13 cellular contexts compared by ENCODE assay signal in the genomic region with DNA sequence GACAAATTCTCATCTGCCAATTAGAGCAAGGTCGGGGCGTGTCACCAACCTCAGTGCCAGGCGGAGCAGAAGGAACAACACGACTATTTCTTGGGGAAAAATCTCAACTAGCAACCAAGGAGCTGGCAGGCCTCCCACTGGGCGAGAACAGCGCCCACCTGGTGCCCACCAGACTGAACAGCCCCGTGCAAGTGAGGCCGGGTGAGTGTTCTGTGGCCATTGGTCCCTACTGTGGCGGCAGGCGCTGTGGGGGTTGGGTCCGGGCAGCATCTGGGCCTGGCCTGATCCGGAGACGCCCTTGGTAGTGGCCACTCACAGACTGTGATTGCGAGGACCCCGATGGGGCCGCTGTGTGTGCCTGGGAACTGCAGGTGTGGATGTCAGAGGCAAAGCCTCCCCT. TPM values are rescaled to one million over a fixed set of nuclear protein-coding genes. Genes with fewer than 3 reads are reported as not detected.
A peak's percentile ranks its signal among the peaks of the same experiment; 100 is the strongest.
DNase-seq lines count a peak whose midpoint lies in the region; ATAC-seq and TF ChIP-seq lines count a peak whose summit lies in the region.
"Had no signal": no experiment of that assay in that cellular context is flagged by ENCODE, and none has a peak within 500 bp of the region (broad histone marks: within the 10 kb centered on the region; RNA-seq: fewer than 3 reads in every experiment).

No MANE protein-coding gene starts in this region.

- WGBS in gastroesophageal sphincter (ENCODE audit: low coverage in 1 of 2), 2 donors: no CpG with 5 or more reads among the region's 16 CpGs
- 73 to 82% (median 79%) methylated on average over 8 to 16 of the region's 16 CpGs for WGBS in spleen, 5 donors

- peak overlapping the region; percentile 67 for H3K4me3 Mint-ChIP-seq in activated CD4-positive, alpha-beta T cell treated with anti-CD3 and anti-CD28 coated beads, Interleukin-2, amount 10 ng/mL, durations not matched to agents 24 days and 14 days
- peak overlapping the region; percentile 69 for H3K4me3 Mint-ChIP-seq in activated CD4-positive, alpha-beta memory T cell treated with anti-CD3 and anti-CD28 coated beads, Interleukin-2, amount 10 ng/mL, durations not matched to agents 7 days and 5 days

- peaks cover 0 to 38% of the 10 kb centered on the region in 2 donors for H3K36me3 ChIP-seq in gastroesophageal sphincter
- peaks cover 0 to 51% (median 11%) of the 10 kb centered on the region in 6 donors for H3K36me3 ChIP-seq in spleen

- no peak for TF ChIP-seq EP300 in gastroesophageal sphincter (IDR thresholded peaks at IDR 0.05)

- H3K27ac Mint-ChIP-seq in activated CD4-positive, alpha-beta T cell treated with anti-CD3 and anti-CD28 coated beads, Interleukin-2, amount 10 ng/mL, durations not matched to agents 24 days and 14 days: peak overlapping the region; percentile 89
- peak overlapping the region; percentile 90 for H3K27ac Mint-ChIP-seq in activated CD4-positive, alpha-beta memory T cell treated with anti-CD3 and anti-CD28 coated beads, Interleukin-2, amount 10 ng/mL, durations not matched to agents 7 days and 5 days

- CTCF ChIA-PET in activated CD4-positive, alpha-beta memory T cell treated with anti-CD3 and anti-CD28 coated beads, Interleukin-2, amount 10 ng/mL, durations not matched to agents 7 days and 5 days (lab: Charles Lee): no interaction called here

- DNase-seq in activated CD4-positive, alpha-beta T cell treated with anti-CD3 and anti-CD28 coated beads, Interleukin-2, amount 10 ng/mL, durations not matched to agents 24 days and 14 days: no peak
- no peak for DNase-seq in activated CD4-positive, alpha-beta T cell treated with anti-CD3 and anti-CD28 coated beads, Interleukin-2, amount 50 U/mL, for 1 hour
- DNase-seq in activated CD4-positive, alpha-beta memory T cell treated with anti-CD3 and anti-CD28 coated beads, Interleukin-2, amount 10 ng/mL, durations not matched to agents 7 days and 5 days: no peak
- DNase-seq in spleen (no peak), NK-92 (lab: John Stamatoyannopoulos, UW; ENCODE audit: unreplicated experiment) (no peak), DMS79 (lab: John Stamatoyannopoulos, UW) (no peak), left ventricle myocardium superior (no peak)
- DNase-seq: KBM-7, NCI-H1694 treated with DMSO at 0.1 percent for 48 hours, SHP77 had no signal

- no peaks in the 10 kb centered on the region for H3K27me3 Mint-ChIP-seq in activated CD4-positive, alpha-beta T cell treated with anti-CD3 and anti-CD28 coated beads, Interleukin-2, amount 10 ng/mL, durations not matched to agents 24 days and 14 days
- no peaks in the 10 kb centered on the region for H3K27me3 Mint-ChIP-seq in activated CD4-positive, alpha-beta memory T cell treated with anti-CD3 and anti-CD28 coated beads, Interleukin-2, amount 10 ng/mL, durations not matched to agents 7 days and 5 days

- TF ChIP-seq POLR2A in gastroesophageal sphincter (IDR thresholded peaks at IDR 0.05): no peak
- TF ChIP-seq POLR2A in spleen (IDR thresholded peaks at IDR 0.05): no peak

- intact Hi-C loops in activated CD4-positive, alpha-beta T cell treated with anti-CD3 and anti-CD28 coated beads, Interleukin-2, amount 10 ng/mL, durations not matched to agents 24 days and 14 days (cut with micrococcal nuclease): no loop called here
- intact Hi-C loops in spleen (cut with DNase I; ENCODE audit: low total_unique reads): loop anchor here (10.0 kb wide), 1 partner anchor 50 kb away; a partner anchor contains a TSS
- intact Hi-C loops in left ventricle myocardium superior (cut with micrococcal nuclease): no loop called here

- H3K36me3 Mint-ChIP-seq in activated CD4-positive, alpha-beta T cell treated with anti-CD3 and anti-CD28 coated beads, Interleukin-2, amount 10 ng/mL, durations not matched to agents 24 days and 14 days (ENCODE audit: low read depth): peaks cover 15% of the 10 kb centered on the region
- H3K36me3 Mint-ChIP-seq in activated CD4-positive, alpha-beta memory T cell treated with anti-CD3 and anti-CD28 coated beads, Interleukin-2, amount 10 ng/mL, durations not matched to agents 7 days and 5 days (ENCODE audit: low read depth): peaks cover 14% of the 10 kb centered on the region

- no peaks in the 10 kb centered on the region for H3K9me3 Mint-ChIP-seq in activated CD4-positive, alpha-beta T cell treated with anti-CD3 and anti-CD28 coated beads, Interleukin-2, amount 10 ng/mL, durations not matched to agents 24 days and 14 days
- no peaks in the 10 kb centered on the region for H3K9me3 Mint-ChIP-seq in activated CD4-positive, alpha-beta memory T cell treated with anti-CD3 and anti-CD28 coated beads, Interleukin-2, amount 10 ng/mL, durations not matched to agents 7 days and 5 days

- H3K27ac ChIP-seq in gastroesophageal sphincter (peak overlapping the region in 3 of 4 donors; percentile 32 to 38 (median 33)), spleen (peak overlapping the region; percentile 74 to 90 (median 82))
- H3K27ac ChIP-seq: tibial artery had no signal

- no peaks in the 10 kb centered on the region for H3K27me3 ChIP-seq in gastroesophageal sphincter
- peaks cover 0 to 14% (median 0%) of the 10 kb centered on the region in 7 donors for H3K27me3 ChIP-seq in spleen (replicated peaks in 1 of 7)
- H3K27me3 ChIP-seq: tibial artery had no signal

- POLR2A ChIA-PET in activated CD4-positive, alpha-beta memory T cell treated with anti-CD3 and anti-CD28 coated beads, Interleukin-2, amount 10 ng/mL, durations not matched to agents 7 days and 5 days (lab: Charles Lee): interaction anchor here (0.9 to 2.8 kb wide), 8 partner anchors 11 to 193 kb away, joined by 3 to 32 read pairs (median 6); a partner anchor contains a TSS

- ATAC-seq in gastroesophageal sphincter: no peak
- ATAC-seq in left ventricle myocardium superior: no peak
- ATAC-seq: A549 had no signal

- H3K4me1 Mint-ChIP-seq in activated CD4-positive, alpha-beta T cell treated with anti-CD3 and anti-CD28 coated beads, Interleukin-2, amount 10 ng/mL, durations not matched to agents 24 days and 14 days: peaks cover 40% of the 10 kb centered on the region
- peaks cover 58% of the 10 kb centered on the region for H3K4me1 Mint-ChIP-seq in activated CD4-positive, alpha-beta memory T cell treated with anti-CD3 and anti-CD28 coated beads, Interleukin-2, amount 10 ng/mL, durations not matched to agents 7 days and 5 days

- H3K9me3 ChIP-seq in gastroesophageal sphincter (no peaks in the 10 kb centered on the region), spleen (no peaks in the 10 kb centered on the region)
- H3K9me3 ChIP-seq: A549, tibial artery had no signal

- no peak for TF ChIP-seq CTCF in gastroesophageal sphincter (IDR thresholded peaks at IDR 0.05)
- TF ChIP-seq CTCF in spleen (IDR thresholded peaks at IDR 0.05 in 8 of 11, conservative IDR thresholded peaks at IDR 0.05 in 3 of 11): no peak

- peaks cover 0 to 97% (median 63%) of the 10 kb centered on the region in 3 donors for H3K4me1 ChIP-seq in gastroesophageal sphincter
- H3K4me1 ChIP-seq in spleen: peaks cover 89 to 99% (median 95%) of the 10 kb centered on the region in 6 donors

- H3K4me3 ChIP-seq in gastroesophageal sphincter (no peak overlapping the region), spleen (peak overlapping the region in 1 of 8 donors; percentile 58)
- H3K4me3 ChIP-seq: A549, tibial artery had no signal

RNA-seq across cellular contexts. Expression of a gene that starts 11.5 kb away (rescaled TPM):
- total RNA-seq in activated CD4-positive, alpha-beta T cell treated with anti-CD3 and anti-CD28 coated beads, Interleukin-2, amount 10 ng/mL, durations not matched to agents 24 days and 14 days: 108 and 113 TPM in 2 replicates
- 10 to 100 TPM; 58.8 to 59.8 TPM for total RNA-seq in activated CD4-positive, alpha-beta memory T cell treated with anti-CD3 and anti-CD28 coated beads, Interleukin-2, amount 10 ng/mL, durations not matched to agents 7 days and 5 days
- 10 to 100 TPM; 31.1 to 72.1 (median 44.0) TPM for total RNA-seq in gastroesophageal sphincter
- total RNA-seq in spleen: 100 to 1,000 TPM in 4 of 7 donors, 10 to 100 TPM in 3; 88.6 to 140 (median 117) TPM
- 10 to 100 TPM in 1 of 3 donors, 1 to 10 TPM in 2; 4.9 to 27.2 (median 8.3) TPM for polyA plus RNA-seq in spleen
- 15.4 TPM for total RNA-seq in left ventricle myocardium superior

RNA-seq across cellular contexts. Expression of a gene that starts 51.6 kb away (rescaled TPM):
- 79.2 and 81.2 TPM in 2 replicates for total RNA-seq in activated CD4-positive, alpha-beta T cell treated with anti-CD3 and anti-CD28 coated beads, Interleukin-2, amount 10 ng/mL, durations not matched to agents 24 days and 14 days
- 10 to 100 TPM; 56.1 to 61.0 TPM for total RNA-seq in activated CD4-positive, alpha-beta memory T cell treated with anti-CD3 and anti-CD28 coated beads, Interleukin-2, amount 10 ng/mL, durations not matched to agents 7 days and 5 days
- total RNA-seq in gastroesophageal sphincter (10 to 100 TPM; 35.5 to 71.0 (median 50.5) TPM), spleen (10 to 100 TPM; 74.6 to 92.1 (median 87.8) TPM), left ventricle myocardium superior (23.2 TPM)
- 10 to 100 TPM; 35.0 to 58.9 (median 52.6) TPM for polyA plus RNA-seq in spleen
